ENCODE assay signal across 10 cellular contexts in genomic region chr9:68895741-68896478, GRCh38.
DNase-seq lines count a peak whose midpoint lies in the region; ATAC-seq and TF ChIP-seq lines count a peak whose summit lies in the region.
"Had no signal": no experiment of that assay in that cellular context is flagged by ENCODE, and none has a peak within 500 bp of the region (broad histone marks: within the 10 kb centered on the region; RNA-seq: fewer than 3 reads in every experiment).

No MANE protein-coding gene starts in this region.

- TF ChIP-seq POLR2A in spleen (IDR thresholded peaks at IDR 0.05) = no peak

- H3K27me3 Mint-ChIP-seq in activated naive CD8-positive, alpha-beta T cell = no peaks in the 10 kb centered on the region

- H3K36me3 ChIP-seq in spleen = no peaks in the 10 kb centered on the region
- H3K36me3 ChIP-seq: prostate gland had no signal

- no peaks in the 10 kb centered on the region for H3K9me3 ChIP-seq in spleen
- H3K9me3 ChIP-seq: prostate gland had no signal

- H3K9me3 Mint-ChIP-seq in activated naive CD8-positive, alpha-beta T cell (ENCODE audit: low read depth) = no peaks in the 10 kb centered on the region

- no peak for TF ChIP-seq CTCF in spleen (IDR thresholded peaks at IDR 0.05 in 8 of 11, conservative IDR thresholded peaks at IDR 0.05 in 3 of 11)

- peak overlapping the region; percentile 88 for H3K27ac Mint-ChIP-seq in activated naive CD8-positive, alpha-beta T cell

- intact Hi-C loops in spleen (cut with DNase I; ENCODE audit: low total_unique reads) = no loop called here

- peak overlapping the region in 6 of 8 donors; percentile 19 to 73 (median 60) for H3K27ac ChIP-seq in spleen
- H3K27ac ChIP-seq: prostate gland had no signal

- peaks cover 6 to 54% (median 25%) of the 10 kb centered on the region in 6 donors for H3K4me1 ChIP-seq in spleen
- H3K4me1 ChIP-seq: prostate gland had no signal

- 27 to 32% (median 30%) methylated on average over 6 of the region's 6 CpGs for WGBS in spleen, 5 donors

- H3K4me3 Mint-ChIP-seq in activated naive CD8-positive, alpha-beta T cell = peak overlapping the region; percentile 68

- no peaks in the 10 kb centered on the region for H3K36me3 Mint-ChIP-seq in activated naive CD8-positive, alpha-beta T cell

- H3K27me3 ChIP-seq in spleen (replicated peaks in 1 of 7) = no peaks in the 10 kb centered on the region

- peak overlapping the region in 2 of 8 donors; percentile 7 to 30 for H3K4me3 ChIP-seq in spleen
- H3K4me3 ChIP-seq: prostate gland had no signal

- peaks cover 40% of the 10 kb centered on the region for H3K4me1 Mint-ChIP-seq in activated naive CD8-positive, alpha-beta T cell (ENCODE audit: low read depth)

- ATAC-seq in activated CD4-positive, CD25-positive, alpha-beta regulatory T cell treated with anti-CD3 and anti-CD28 coated beads, Interleukin-2, amount 50 U/mL, for 24 hours = peak; percentile 77 to 80
- peak; percentile 84 for ATAC-seq in HG02973 (IDR thresholded peaks at IDR 0.05; ENCODE audit: unreplicated experiment)

- no peak for DNase-seq in activated CD4-positive, CD25-positive, alpha-beta regulatory T cell (lab: John Stamatoyannopoulos, UW)
- DNase-seq in spleen (no peak), AG08395 (ENCODE audit: low spot score) (no peak), NCI-H345 treated with DMSO at 0.1 percent for 48 hours (lab: John Stamatoyannopoulos, UW; ENCODE audit: unreplicated experiment) (no peak)
- no peak for DNase-seq in activated CD8-positive, alpha-beta memory T cell treated with anti-CD3 and anti-CD28 coated beads for 24 hours
- DNase-seq: 8988T had no signal
